11 cellular contexts compared by ENCODE assay signal in genomic region chr5:13866792-13867191, GRCh38.
DNase-seq lines count a peak whose midpoint lies in the region; ATAC-seq and TF ChIP-seq lines count a peak whose summit lies in the region.
"Had no signal": no experiment of that assay in that cellular context is flagged by ENCODE, and none has a peak within 500 bp of the region (broad histone marks: within the 10 kb centered on the region; RNA-seq: fewer than 3 reads in every experiment).

No MANE protein-coding gene starts in this region.

- H2AFZ ChIP-seq in PC-3 (ENCODE audit: low read length) = no peak overlapping the region

- H3K9me2 ChIP-seq in PC-3 (replicated peaks; ENCODE audit: low read length) = no peaks in the 10 kb centered on the region

- no peaks in the 10 kb centered on the region for H3K79me2 ChIP-seq in PC-3 (ENCODE audit: low read length)

- H3K9me3 Mint-ChIP-seq in MCF 10A (ENCODE audit: unreplicated experiment) = peaks cover 10% of the 10 kb centered on the region

- POLR2A ChIA-PET in MCF 10A (lab: Yijun Ruan, JAX) = no interaction called here
- POLR2A ChIA-PET in PC-3 (lab: Charles Lee; ENCODE audit: unreplicated experiment) = interaction anchor here (0.6 kb wide), 1 partner anchor 512 kb away, joined by 6 read pairs; no protein-coding TSS in a partner anchor

- ATAC-seq in PC-3 (peak; percentile 59; the same call in 1 of the 2 replicates), HG03439 (IDR thresholded peaks at IDR 0.05; ENCODE audit: unreplicated experiment) (no peak)
- ATAC-seq: activated T-helper 17 cell treated with anti-CD3 and anti-CD28 coated beads, Interleukin-2, amount 50 U/mL, for 72 hours; CD8-positive, alpha-beta T cell had no signal

- H3K27ac ChIP-seq in breast epithelium (no peak overlapping the region), PC-3 (ENCODE audit: low read length) (no peak overlapping the region)

- CTCF ChIA-PET in MCF 10A (lab: Yijun Ruan, JAX) = no interaction called here
- CTCF ChIA-PET in PC-3 (lab: Charles Lee) = interaction anchor here (0.8 kb wide), 1 partner anchor 33 kb away, joined by 3 read pairs; no protein-coding TSS in a partner anchor

- H3K27me3 Mint-ChIP-seq in MCF 10A (ENCODE audit: insufficient read depth, unreplicated experiment) = no peaks in the 10 kb centered on the region
- H3K27me3 Mint-ChIP-seq: activated T-helper 17 cell treated with anti-CD3 and anti-CD28 coated beads, Interleukin-2, amount 50 U/mL, for 72 hours had no signal

- H3K27ac Mint-ChIP-seq in MCF 10A (ENCODE audit: low read depth, unreplicated experiment) = no peak overlapping the region
- H3K27ac Mint-ChIP-seq: activated T-helper 17 cell treated with anti-CD3 and anti-CD28 coated beads, Interleukin-2, amount 50 U/mL, for 72 hours; CD8-positive, alpha-beta T cell had no signal

- TF ChIP-seq CTCF in MCF 10A (IDR thresholded peaks at IDR 0.05; ENCODE audit: unreplicated experiment) (no peak), breast epithelium (IDR thresholded peaks at IDR 0.05) (no peak), PC-3 (conservative IDR thresholded peaks at IDR 0.05; ENCODE audit: low read depth, low read length) (no peak), epithelial cell of esophagus (IDR thresholded peaks at IDR 0.05; ENCODE audit: insufficient read depth, low read depth, low read length, missing control alignments) (no peak)

- H3K27me3 ChIP-seq in breast epithelium (no peaks in the 10 kb centered on the region), PC-3 (ENCODE audit: low read length) (no peaks in the 10 kb centered on the region)

- H3K4me1 ChIP-seq in breast epithelium (no peaks in the 10 kb centered on the region), PC-3 (ENCODE audit: insufficient read depth, low read length) (no peaks in the 10 kb centered on the region)

- intact Hi-C loops in MCF 10A (cut with micrococcal nuclease) = no loop called here
- intact Hi-C loops in breast epithelium (cut with DNase I; ENCODE audit: low total_unique reads) = no loop called here
- intact Hi-C loops in PC-3 (cut with micrococcal nuclease) = no loop called here

- TF ChIP-seq POLR2A in breast epithelium (IDR thresholded peaks at IDR 0.05) = no peak

- no peaks in the 10 kb centered on the region for H3K4me1 Mint-ChIP-seq in MCF 10A (ENCODE audit: insufficient read depth, unreplicated experiment)
- H3K4me1 Mint-ChIP-seq: activated T-helper 17 cell treated with anti-CD3 and anti-CD28 coated beads, Interleukin-2, amount 50 U/mL, for 72 hours had no signal

- BruUV-seq in MCF 10A (replicated peaks; lab: Mats Ljungman, UMichigan) (no TSS peak), PC-3 (replicated peaks; lab: Mats Ljungman, UMichigan) (no TSS peak)

- no peaks in the 10 kb centered on the region for H3K36me3 ChIP-seq in breast epithelium
- H3K36me3 ChIP-seq in PC-3 (ENCODE audit: low read depth, low read length) = no peaks in the 10 kb centered on the region

- no peaks in the 10 kb centered on the region for H4K20me1 ChIP-seq in PC-3 (ENCODE audit: low read length)

- H3K36me3 Mint-ChIP-seq in MCF 10A (ENCODE audit: insufficient read depth, unreplicated experiment) = no peaks in the 10 kb centered on the region
- H3K36me3 Mint-ChIP-seq: CD8-positive, alpha-beta T cell had no signal

- H3K4me3 ChIP-seq in breast epithelium (no peak overlapping the region), PC-3 (ENCODE audit: low read length) (no peak overlapping the region), epithelial cell of esophagus (ENCODE audit: low read length) (no peak overlapping the region)

- no peak overlapping the region for H3K9ac ChIP-seq in PC-3 (ENCODE audit: low read length)

- no peaks in the 10 kb centered on the region for H3K9me3 ChIP-seq in breast epithelium
- no peaks in the 10 kb centered on the region for H3K9me3 ChIP-seq in PC-3 (ENCODE audit: low read length)

- DNase-seq in MCF 10A (ENCODE audit: unreplicated experiment) (peak; percentile 59), breast epithelium (ENCODE audit: low spot score in 2 of 2) (no peak), PC-3 (peak; percentile 73), epithelial cell of esophagus (ENCODE audit: low read depth) (peak; percentile 67), NCI-H1092 treated with DMSO at 0.1 percent for 48 hours (lab: John Stamatoyannopoulos, UW) (no peak), NCI-H1436 (lab: John Stamatoyannopoulos, UW) (no peak)
- DNase-seq in stimulated activated CD8-positive, alpha-beta memory T cell treated with anti-CD3 and anti-CD28 coated beads, Interleukin-4, amount 100 ng/mL, for 48 hours = peak; percentile 34
- DNase-seq: CD8-positive, alpha-beta T cell; NCI-H345 had no signal

- no peaks in the 10 kb centered on the region for H3F3A ChIP-seq in PC-3 (ENCODE audit: low read length, unreplicated experiment)

- no peak overlapping the region for H3K4me3 Mint-ChIP-seq in MCF 10A (ENCODE audit: unreplicated experiment)
- H3K4me3 Mint-ChIP-seq: activated T-helper 17 cell treated with anti-CD3 and anti-CD28 coated beads, Interleukin-2, amount 50 U/mL, for 72 hours; CD8-positive, alpha-beta T cell had no signal

- no peak overlapping the region for H3K4me2 ChIP-seq in PC-3 (ENCODE audit: low read length)

Comparison
In these comparisons a context has a peak if more than half of its experiments do, and no peak if none do; other contexts are left out.
1. DNase-seq: peak in MCF 10A (single experiment), PC-3 (single experiment), epithelial cell of esophagus (single experiment) and stimulated activated CD8-positive, alpha-beta memory T cell treated with anti-CD3 and anti-CD28 coated beads, Interleukin-4, amount 100 ng/mL, for 48 hours (single experiment); none in breast epithelium (0 of 2), NCI-H1092 treated with DMSO at 0.1 percent for 48 hours (single experiment) and NCI-H1436 (single experiment).